ENCODE assay signal across 16 cellular contexts in the genomic region with DNA sequence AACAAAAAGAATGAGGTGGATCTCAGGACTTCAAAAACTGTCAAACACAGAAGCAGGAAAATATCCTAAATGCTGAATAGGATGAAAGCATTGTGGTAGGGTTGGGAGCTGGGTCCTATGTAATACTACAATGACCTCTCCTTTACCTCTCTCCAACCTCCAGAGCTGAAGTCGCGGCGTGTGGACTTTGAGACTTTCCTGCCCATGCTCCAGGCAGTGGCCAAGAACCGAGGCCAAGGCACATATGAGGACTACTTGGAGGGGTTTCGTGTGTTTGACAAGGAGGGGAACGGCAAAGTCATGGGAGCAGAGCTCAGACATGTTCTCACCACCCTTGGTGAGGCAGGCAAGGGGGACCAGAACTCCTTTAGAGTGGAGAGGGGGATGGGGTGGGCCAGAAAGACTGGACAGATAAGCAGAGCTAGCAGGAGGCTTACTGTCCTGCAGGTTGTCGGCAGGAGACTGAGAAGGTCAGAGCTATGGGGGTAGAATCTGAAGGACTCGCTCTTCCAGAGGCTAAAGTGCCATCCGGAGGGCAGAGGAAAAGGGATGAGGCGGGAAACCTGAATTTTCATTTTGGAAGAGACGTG. TPM values are rescaled to one million over a fixed set of nuclear protein-coding genes. Genes with fewer than 3 reads are reported as not detected.
DNase-seq lines count a peak whose midpoint lies in the region; ATAC-seq and TF ChIP-seq lines count a peak whose summit lies in the region.
"Had no signal": no experiment of that assay in that cellular context is flagged by ENCODE, and none has a peak within 500 bp of the region (broad histone marks: within the 10 kb centered on the region; RNA-seq: fewer than 3 reads in every experiment).

No MANE protein-coding gene starts in this region.

- intact Hi-C loops in activated CD4-positive, alpha-beta T cell treated with anti-CD3 and anti-CD28 coated beads, Interleukin-2, amount 10 ng/mL, durations not matched to agents 24 days and 14 days (cut with micrococcal nuclease), result no loop called here

- H3K4me1 Mint-ChIP-seq in activated CD4-positive, alpha-beta T cell treated with anti-CD3 and anti-CD28 coated beads, Interleukin-2, amount 10 ng/mL, durations not matched to agents 24 days and 14 days, result peaks cover 49% of the 10 kb centered on the region
- H3K4me1 Mint-ChIP-seq in T-helper 17 cell, result peaks cover 47% of the 10 kb centered on the region
- peaks cover 17% of the 10 kb centered on the region for H3K4me1 Mint-ChIP-seq in glutamatergic neuron (ENCODE audit: low read depth, unreplicated experiment)
- H3K4me1 Mint-ChIP-seq in progenitor cell of endocrine pancreas (ENCODE audit: low read depth), result peaks cover 36% of the 10 kb centered on the region

- no peaks in the 10 kb centered on the region for H3K9me3 Mint-ChIP-seq in activated CD4-positive, alpha-beta T cell treated with anti-CD3 and anti-CD28 coated beads, Interleukin-2, amount 10 ng/mL, durations not matched to agents 24 days and 14 days
- peaks cover 18% of the 10 kb centered on the region for H3K9me3 Mint-ChIP-seq in glutamatergic neuron (ENCODE audit: unreplicated experiment)
- no peaks in the 10 kb centered on the region for H3K9me3 Mint-ChIP-seq in progenitor cell of endocrine pancreas (ENCODE audit: low read depth)

- H3K27me3 Mint-ChIP-seq in activated CD4-positive, alpha-beta T cell treated with anti-CD3 and anti-CD28 coated beads, Interleukin-2, amount 10 ng/mL, durations not matched to agents 24 days and 14 days, result no peaks in the 10 kb centered on the region
- H3K27me3 Mint-ChIP-seq in T-helper 17 cell (no peaks in the 10 kb centered on the region), glutamatergic neuron (ENCODE audit: unreplicated experiment) (peaks cover 30% of the 10 kb centered on the region), progenitor cell of endocrine pancreas (no peaks in the 10 kb centered on the region)

- CTCF ChIA-PET in GM10248 (lab: Yijun Ruan, JAX), result interaction anchor here (1.2 to 3.8 kb wide), 6 partner anchors 18 to 37 kb away, joined by 3 to 16 read pairs (median 4); a partner anchor contains a TSS

- peak overlapping the region; percentile 44 for H3K4me3 Mint-ChIP-seq in activated CD4-positive, alpha-beta T cell treated with anti-CD3 and anti-CD28 coated beads, Interleukin-2, amount 10 ng/mL, durations not matched to agents 24 days and 14 days
- H3K4me3 Mint-ChIP-seq in T-helper 17 cell (no peak overlapping the region), glutamatergic neuron (ENCODE audit: unreplicated experiment) (peak overlapping the region; percentile 26), progenitor cell of endocrine pancreas (ENCODE audit: low read depth) (peak overlapping the region; percentile 50)

- peak overlapping the region; percentile 67 for H3K27ac Mint-ChIP-seq in activated CD4-positive, alpha-beta T cell treated with anti-CD3 and anti-CD28 coated beads, Interleukin-2, amount 10 ng/mL, durations not matched to agents 24 days and 14 days
- H3K27ac Mint-ChIP-seq in T-helper 17 cell, result peak overlapping the region; percentile 93
- peak overlapping the region; percentile 21 for H3K27ac Mint-ChIP-seq in glutamatergic neuron (ENCODE audit: unreplicated experiment)
- peak overlapping the region; percentile 84 for H3K27ac Mint-ChIP-seq in progenitor cell of endocrine pancreas

- POLR2A ChIA-PET in GM10248 (lab: Yijun Ruan, JAX), result no interaction called here

- TF ChIP-seq CTCF in glutamatergic neuron (IDR thresholded peaks at IDR 0.05; ENCODE audit: partially characterized antibody, unreplicated experiment) (no peak), progenitor cell of endocrine pancreas (IDR thresholded peaks at IDR 0.05; ENCODE audit: unreplicated experiment) (no peak), GM10248 (IDR thresholded peaks at IDR 0.05; ENCODE audit: control extremely low read depth, extremely low read depth, low read depth, missing control alignments) (no peak)

- peak; percentile 57 for DNase-seq in activated CD4-positive, alpha-beta T cell treated with anti-CD3 and anti-CD28 coated beads, Interleukin-2, amount 10 ng/mL, durations not matched to agents 24 days and 14 days
- DNase-seq in activated CD4-positive, alpha-beta T cell treated with anti-CD3 and anti-CD28 coated beads, Interleukin-2, amount 50 U/mL, for 1 hour, result no peak
- DNase-seq in T-helper 17 cell, result no peak
- no peak for DNase-seq in glutamatergic neuron
- no peak for DNase-seq in progenitor cell of endocrine pancreas (ENCODE audit: low spot score, unreplicated experiment)
- no peak for DNase-seq in midbrain (lab: John Stamatoyannopoulos, UW)
- DNase-seq in GM10248 (ENCODE audit: extremely low spot score), result no peak
- DNase-seq: activated T-cell treated with anti-CD3 and anti-CD28 coated beads for 4 hours, COR-L47, dermis blood vessel endothelial cell, GDM1, OCI-M1, SK-N-SH, testis had no signal

- H3K9me3 ChIP-seq in T-helper 17 cell (ENCODE audit: control insufficient read depth, low read length, poor library complexity, severe bottlenecking), result no peaks in the 10 kb centered on the region
- H3K9me3 ChIP-seq: ascending aorta, SK-N-SH, testis had no signal

- ATAC-seq in T-helper 17 cell, result no peak
- no peak for ATAC-seq in GM21360 (IDR thresholded peaks at IDR 0.05; ENCODE audit: unreplicated experiment)

- peaks cover 34% of the 10 kb centered on the region for H3K36me3 Mint-ChIP-seq in activated CD4-positive, alpha-beta T cell treated with anti-CD3 and anti-CD28 coated beads, Interleukin-2, amount 10 ng/mL, durations not matched to agents 24 days and 14 days (ENCODE audit: low read depth)
- H3K36me3 Mint-ChIP-seq in T-helper 17 cell (ENCODE audit: low read depth) (peaks cover 9% of the 10 kb centered on the region), glutamatergic neuron (ENCODE audit: unreplicated experiment) (no peaks in the 10 kb centered on the region), progenitor cell of endocrine pancreas (ENCODE audit: insufficient read depth) (peaks cover 24% of the 10 kb centered on the region)

RNA-seq across cellular contexts. Expression of a gene that starts 2.8 kb away (rescaled TPM):
- total RNA-seq in activated CD4-positive, alpha-beta T cell treated with anti-CD3 and anti-CD28 coated beads, Interleukin-2, amount 10 ng/mL, durations not matched to agents 24 days and 14 days, result 717 and 752 TPM in 2 replicates
- total RNA-seq in T-helper 17 cell, result 100 to 1,000 TPM; 741 to 784 TPM
- 2,223 TPM for total RNA-seq in glutamatergic neuron (ENCODE audit: unreplicated experiment)
- total RNA-seq in progenitor cell of endocrine pancreas, result 1,155 and 1,178 TPM in 2 replicates

RNA-seq across cellular contexts. Expression of a gene that starts 3.0 kb away (rescaled TPM):
- 63.3 and 68.9 TPM in 2 replicates for total RNA-seq in activated CD4-positive, alpha-beta T cell treated with anti-CD3 and anti-CD28 coated beads, Interleukin-2, amount 10 ng/mL, durations not matched to agents 24 days and 14 days
- total RNA-seq in T-helper 17 cell (1 to 10 TPM; 5.4 to 9.0 TPM), glutamatergic neuron (ENCODE audit: unreplicated experiment) (232 TPM), progenitor cell of endocrine pancreas (169 and 172 TPM in 2 replicates)

RNA-seq across cellular contexts. Expression of a gene that starts 27.3 kb away (rescaled TPM):
- total RNA-seq in activated CD4-positive, alpha-beta T cell treated with anti-CD3 and anti-CD28 coated beads, Interleukin-2, amount 10 ng/mL, durations not matched to agents 24 days and 14 days, result 155 and 158 TPM in 2 replicates
- total RNA-seq in T-helper 17 cell (100 to 1,000 TPM; 178 to 211 TPM), glutamatergic neuron (ENCODE audit: unreplicated experiment) (144 TPM), progenitor cell of endocrine pancreas (102 TPM in 2 replicates)

RNA-seq across cellular contexts. Expression of a gene that starts 33.9 kb away (rescaled TPM):
- total RNA-seq in activated CD4-positive, alpha-beta T cell treated with anti-CD3 and anti-CD28 coated beads, Interleukin-2, amount 10 ng/mL, durations not matched to agents 24 days and 14 days, result 127 and 130 TPM in 2 replicates
- total RNA-seq in T-helper 17 cell (100 to 1,000 TPM; 130 to 138 TPM), glutamatergic neuron (ENCODE audit: unreplicated experiment) (196 TPM), progenitor cell of endocrine pancreas (202 and 207 TPM in 2 replicates)

RNA-seq across cellular contexts. Expression of a gene that starts 37.3 kb away (rescaled TPM):
- total RNA-seq in activated CD4-positive, alpha-beta T cell treated with anti-CD3 and anti-CD28 coated beads, Interleukin-2, amount 10 ng/mL, durations not matched to agents 24 days and 14 days, result 8.9 and 11.2 TPM in 2 replicates
- total RNA-seq in T-helper 17 cell (1 to 10 TPM; 6.8 to 8.7 TPM), glutamatergic neuron (ENCODE audit: unreplicated experiment) (11.1 TPM), progenitor cell of endocrine pancreas (12.0 and 13.8 TPM in 2 replicates)

Comparison
In these comparisons a context has a peak if more than half of its experiments do, and no peak if none do; other contexts are left out.
1. H3K27ac Mint-ChIP-seq: peak in every context shown above with its lines; median percentile 93 in T-helper 17 cell; 84 in progenitor cell of endocrine pancreas; 67 in activated CD4-positive, alpha-beta T cell treated with anti-CD3 and anti-CD28 coated beads, Interleukin-2, amount 10 ng/mL, durations not matched to agents 24 days and 14 days; 21 in glutamatergic neuron.